2 cellular contexts compared by ENCODE assay signal in genomic region chr18:55354795-55355194, GRCh38.
A peak's percentile ranks its signal among the peaks of the same experiment; 100 is the strongest.
TF ChIP-seq lines count a peak whose summit lies in the region.

No MANE protein-coding gene starts in this region.

TF ChIP-seq in GM23338, 12 proteins besides CTCF, POLR2A, EP300 and RAD21 (continued from another document):
- TF ChIP-seq ZNF462 (CRISPR knock-in tag; IDR thresholded peaks at IDR 0.05) (no peak), STAT1 (IDR thresholded peaks at IDR 0.05; ENCODE audit: unreplicated experiment) (no peak), REST (IDR thresholded peaks at IDR 0.05; ENCODE audit: unreplicated experiment) (no peak), ETS1 (IDR thresholded peaks at IDR 0.05) (no peak), EZH2phosphoT487 (IDR thresholded peaks at IDR 0.05; ENCODE audit: unreplicated experiment) (no peak), EZH2 (IDR thresholded peaks at IDR 0.05; ENCODE audit: low read depth, unreplicated experiment) (no peak), CREB1 (CRISPR knock-in tag; IDR thresholded peaks at IDR 0.05; ENCODE audit: low read depth) (no peak)

TF ChIP-seq in SK-N-SH, 30 proteins besides CTCF, POLR2A, EP300 and RAD21 (continued from another document):
- TF ChIP-seq REST (IDR thresholded peaks at IDR 0.05; ENCODE audit: low read depth, low read length) (no peak), YY1 (IDR thresholded peaks at IDR 0.05; ENCODE audit: low read depth) (no peak), TCF12 (IDR thresholded peaks at IDR 0.05) (peak; percentile 24; the same call in 1 of the 2 replicates), POLR2AphosphoS5 (IDR thresholded peaks at IDR 0.05; ENCODE audit: low read depth, low read length) (peak; percentile 29; the same call in 1 of the 2 replicates), NFIC (IDR thresholded peaks at IDR 0.05; ENCODE audit: borderline replicate concordance) (peak; percentile 60), RFX5 (IDR thresholded peaks at IDR 0.05; ENCODE audit: low read length) (no peak), PBX3 (IDR thresholded peaks at IDR 0.05) (no peak)
